In the genomic region with DNA sequence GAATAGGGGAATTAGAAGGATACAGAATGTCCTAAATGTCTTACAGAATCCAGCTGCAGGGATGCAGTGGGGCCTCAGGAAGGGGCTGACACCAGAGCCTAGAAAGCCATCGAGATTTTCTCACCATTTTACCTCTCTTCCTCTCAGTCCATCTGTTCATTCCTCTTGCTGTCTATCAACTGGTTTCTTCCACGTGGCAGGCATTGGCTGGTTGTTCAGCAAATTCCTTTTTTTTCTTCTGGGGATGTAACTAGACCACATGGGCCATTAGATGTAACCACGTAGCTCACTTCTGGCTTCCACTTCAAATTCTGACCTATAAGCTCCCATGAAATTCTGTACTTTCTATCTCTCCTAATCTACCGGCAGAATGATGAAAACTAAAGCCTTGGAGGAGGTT, we compare ENCODE assay signal across 6 cellular contexts.
"Had no signal": no experiment of that assay in that cellular context is flagged by ENCODE, and none has a peak within 500 bp of the region (broad histone marks: within the 10 kb centered on the region; RNA-seq: fewer than 3 reads in every experiment).

No MANE protein-coding gene starts in this region.

- H3K4me3 ChIP-seq: left ventricle myocardium inferior, transverse colon, vagina had no signal

- H3K9me3 ChIP-seq: left ventricle myocardium inferior, transverse colon, vagina had no signal

- DNase-seq: left ventricle myocardium inferior, occipital lobe had no signal

- H3K27me3 ChIP-seq: transverse colon, vagina had no signal

- H3K27ac ChIP-seq: left ventricle myocardium inferior, transverse colon, vagina had no signal

- H3K36me3 ChIP-seq: left ventricle myocardium inferior, transverse colon, vagina had no signal

- FAIRE-seq: colon, endometrium had no signal

- H3K4me1 ChIP-seq: left ventricle myocardium inferior, transverse colon, vagina had no signal
